In genomic region chr21:44793269-44794030, GRCh38 we compare ENCODE assay signal across 8 cellular contexts. TPM values are rescaled to one million over a fixed set of nuclear protein-coding genes. Genes with fewer than 3 reads are reported as not detected.
DNase-seq lines count a peak whose midpoint lies in the region; ATAC-seq and TF ChIP-seq lines count a peak whose summit lies in the region.

No MANE protein-coding gene starts in this region.

- no peaks in the 10 kb centered on the region for H3K9me3 ChIP-seq in CD8-positive, alpha-beta memory T cell (ENCODE audit: low read length)
- no peaks in the 10 kb centered on the region for H3K9me3 ChIP-seq in T-helper 17 cell (ENCODE audit: control insufficient read depth, low read length, poor library complexity, severe bottlenecking)

- peak; percentile 46 for ATAC-seq in GM21528 (IDR thresholded peaks at IDR 0.05; ENCODE audit: low FRiP score, unreplicated experiment)
- peak; percentile 95 for ATAC-seq in T-helper 17 cell

- no peak overlapping the region for H3K27ac ChIP-seq in CD8-positive, alpha-beta memory T cell (ENCODE audit: low read depth, low read length)

- peak; percentile 23 to 65 (median 48) for DNase-seq in CD8-positive, alpha-beta memory T cell
- DNase-seq in NCI-H1417 treated with DMSO at 0.1 percent for 48 hours (lab: John Stamatoyannopoulos, UW) (peak; percentile 34), T-helper 17 cell (peak; percentile 30 to 38 (median 30)), MCF 10A (ENCODE audit: unreplicated experiment) (peak; percentile 58), inferior parietal cortex (ENCODE audit: extremely low spot score) (peak; percentile 74), occipital lobe (lab: John Stamatoyannopoulos, UW) (no peak)
- DNase-seq in stimulated activated CD4-positive, alpha-beta T cell treated with anti-CD3 and anti-CD28 coated beads, Interleukin-2, amount 100 ng/mL, for 48 hours, result peak; percentile 23 to 41

- peaks cover 5 to 63% (median 9%) of the 10 kb centered on the region in 3 donors for H3K36me3 Mint-ChIP-seq in CD8-positive, alpha-beta memory T cell
- H3K36me3 Mint-ChIP-seq in T-helper 17 cell (ENCODE audit: low read depth) (peaks cover 5% of the 10 kb centered on the region), MCF 10A (ENCODE audit: insufficient read depth, unreplicated experiment) (peaks cover 53% of the 10 kb centered on the region)

- no peaks in the 10 kb centered on the region for H3K9me3 Mint-ChIP-seq in CD8-positive, alpha-beta memory T cell
- H3K9me3 Mint-ChIP-seq in MCF 10A (ENCODE audit: unreplicated experiment), result no peaks in the 10 kb centered on the region

- H3K27me3 ChIP-seq in CD8-positive, alpha-beta memory T cell (ENCODE audit: insufficient read depth, low read length, poor library complexity, severe bottlenecking), result no peaks in the 10 kb centered on the region

- POLR2A ChIA-PET in CD8-positive, alpha-beta memory T cell (lab: Charles Lee), result interaction anchor here (1.0 kb wide), 1 partner anchor 24 kb away, joined by 3 read pairs; the partner anchor contains the start of gene SUMO3
- POLR2A ChIA-PET in MCF 10A (lab: Yijun Ruan, JAX), result interaction anchor here (0.8 to 1.6 kb wide), 8 partner anchors 8 to 454 kb away, joined by 3 to 11 read pairs (median 3); partner anchors contain the start of genes CFAP410, PTTG1IP and UBE2G2

- peak overlapping the region in 1 of 7 donors; percentile 18 for H3K4me3 Mint-ChIP-seq in CD8-positive, alpha-beta memory T cell
- H3K4me3 Mint-ChIP-seq in T-helper 17 cell, result no peak overlapping the region
- no peak overlapping the region for H3K4me3 Mint-ChIP-seq in MCF 10A (ENCODE audit: unreplicated experiment)

- peaks cover 7% of the 10 kb centered on the region for H3K36me3 ChIP-seq in CD8-positive, alpha-beta memory T cell (ENCODE audit: insufficient read depth, low read length)

- TF ChIP-seq CTCF in MCF 10A (IDR thresholded peaks at IDR 0.05; ENCODE audit: unreplicated experiment), result peak; percentile 68

- CTCF ChIA-PET in CD8-positive, alpha-beta memory T cell (lab: Charles Lee), result interaction anchor here (0.7 to 2.1 kb wide), 28 partner anchors 8 to 291 kb away, joined by 3 to 63 read pairs (median 4); partner anchors contain the start of genes KRTAP12-1, PTTG1IP and UBE2G2
- CTCF ChIA-PET in MCF 10A (lab: Yijun Ruan, JAX), result interaction anchor here (0.5 to 2.1 kb wide), 49 partner anchors 8 to 485 kb away, joined by 3 to 49 read pairs (median 4); partner anchors contain the start of genes PTTG1IP and UBE2G2

- intact Hi-C loops in MCF 10A (cut with micrococcal nuclease), result loop anchor here (1.0 kb wide), 1 partner anchor 283 kb away; no protein-coding TSS in a partner anchor

- peaks cover 0 to 3% of the 10 kb centered on the region in 2 donors for H3K27me3 Mint-ChIP-seq in CD8-positive, alpha-beta memory T cell
- no peaks in the 10 kb centered on the region for H3K27me3 Mint-ChIP-seq in T-helper 17 cell
- H3K27me3 Mint-ChIP-seq in MCF 10A (ENCODE audit: insufficient read depth, unreplicated experiment), result no peaks in the 10 kb centered on the region

- H3K4me3 ChIP-seq in CD8-positive, alpha-beta memory T cell (ENCODE audit: low read length), result no peak overlapping the region

- peaks cover 8% of the 10 kb centered on the region for H3K4me1 ChIP-seq in CD8-positive, alpha-beta memory T cell (ENCODE audit: insufficient read depth, low read length)

- H3K4me1 Mint-ChIP-seq in CD8-positive, alpha-beta memory T cell, result peaks cover 41 to 77% (median 44%) of the 10 kb centered on the region in 3 donors
- peaks cover 38% of the 10 kb centered on the region for H3K4me1 Mint-ChIP-seq in T-helper 17 cell
- peaks cover 11% of the 10 kb centered on the region for H3K4me1 Mint-ChIP-seq in MCF 10A (ENCODE audit: insufficient read depth, unreplicated experiment)

- peak overlapping the region; percentile 6 to 84 (median 61) for H3K27ac Mint-ChIP-seq in CD8-positive, alpha-beta memory T cell
- H3K27ac Mint-ChIP-seq in T-helper 17 cell (no peak overlapping the region), MCF 10A (ENCODE audit: low read depth, unreplicated experiment) (peak overlapping the region; percentile 23)

- no TSS peak for BruUV-seq in MCF 10A (replicated peaks; lab: Mats Ljungman, UMichigan)

RNA-seq across cellular contexts. Expression of gene UBE2G2, which starts 8.2 kb away (rescaled TPM):
- 100 to 1,000 TPM; 112 to 116 TPM for total RNA-seq in CD8-positive, alpha-beta memory T cell
- polyA plus RNA-seq in CD8-positive, alpha-beta memory T cell, result 60.1 TPM
- total RNA-seq in T-helper 17 cell, result 100 to 1,000 TPM; 124 TPM
- 122 and 147 TPM in 2 replicates for total RNA-seq in MCF 10A (2022)
- total RNA-seq in occipital lobe, result 61.8 TPM

RNA-seq across cellular contexts. Expression of gene SUMO3, which starts 24.4 kb away (rescaled TPM):
- 10 to 100 TPM; 81.7 to 85.3 TPM for total RNA-seq in CD8-positive, alpha-beta memory T cell
- polyA plus RNA-seq in CD8-positive, alpha-beta memory T cell, result 88.1 TPM
- total RNA-seq in T-helper 17 cell, result 10 to 100 TPM; 62.1 to 73.4 TPM
- 59.5 and 62.3 TPM in 2 replicates for total RNA-seq in MCF 10A (2022)
- total RNA-seq in occipital lobe, result 46.3 TPM
